In the genomic region with DNA sequence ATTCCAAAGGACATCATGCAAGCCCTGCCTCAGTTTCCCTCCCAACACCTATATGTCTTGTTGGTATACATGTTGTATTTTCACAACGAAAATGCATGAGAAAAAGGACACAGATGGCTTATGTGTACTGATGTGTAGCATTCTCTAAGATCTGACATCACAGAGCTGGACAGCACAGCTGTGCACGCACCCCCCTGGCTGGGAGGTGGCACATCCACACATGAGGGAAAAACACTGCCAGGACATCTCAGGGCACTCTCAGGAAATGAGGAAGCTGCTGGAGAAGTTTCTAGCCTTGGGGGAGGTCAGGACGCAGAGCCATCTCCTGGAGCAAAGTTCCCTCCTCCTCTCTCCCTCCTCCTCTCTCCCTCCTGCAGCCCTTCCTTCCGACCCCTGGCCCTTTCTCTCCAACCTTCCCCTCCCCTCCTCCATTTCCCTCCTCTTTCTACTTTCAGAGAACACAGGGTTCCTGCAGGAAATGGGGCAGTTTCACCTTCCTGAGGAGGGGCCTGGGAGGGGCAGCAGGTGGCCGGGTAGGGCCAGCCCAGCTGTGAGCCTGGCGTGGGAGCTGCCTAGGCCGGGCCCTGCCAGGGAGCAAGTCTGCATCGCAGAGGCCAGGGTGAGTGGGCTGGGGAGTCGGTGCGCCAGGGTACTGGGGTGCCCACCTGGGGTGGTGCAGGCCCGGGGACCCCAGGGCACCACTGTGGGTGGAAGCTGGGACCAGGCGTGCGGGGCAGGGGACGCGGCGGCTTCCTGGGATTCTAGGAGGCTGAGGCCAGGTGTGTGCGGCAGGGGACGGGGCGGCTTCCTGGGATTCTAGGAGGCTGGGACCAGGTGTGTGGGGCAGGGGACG, we compare ENCODE assay signal across 16 cellular contexts. TPM values are rescaled to one million over a fixed set of nuclear protein-coding genes. Genes with fewer than 3 reads are reported as not detected.
DNase-seq lines count a peak whose midpoint lies in the region; FAIRE-seq and TF ChIP-seq lines count a peak whose summit lies in the region.
"Had no signal": no experiment of that assay in that cellular context is flagged by ENCODE, and none has a peak within 500 bp of the region (broad histone marks: within the 10 kb centered on the region; RNA-seq: fewer than 3 reads in every experiment).

DPEP1 (plus strand) TSS at position 542 of the 853 bp plus-strand sequence. CDS start 16,769 bp downstream, outside the sequence.

- TF ChIP-seq POLR2A in Peyer's patch (IDR thresholded peaks at IDR 0.05) (peak; percentile 89 to 91), stomach (IDR thresholded peaks at IDR 0.05) (no peak)

- DNase-seq in DMS 273 (lab: John Stamatoyannopoulos, UW; ENCODE audit: unreplicated experiment) (peak; percentile 84), DMS 273 treated with DMSO at 0.1 percent for 48 hours (lab: John Stamatoyannopoulos, UW) (no peak), Peyer's patch (peak in 2 of 3 donors; percentile 80 to 83), glomerular visceral epithelial cell (ENCODE audit: extremely low spot score) (peak; percentile 48), small intestine (peak; percentile 91), stomach (no peak), medulla oblongata (ENCODE audit: extremely low spot score) (no peak), anterior cingulate cortex (lab: John Stamatoyannopoulos, UW) (no peak)
- DNase-seq: activated naive CD4-positive, alpha-beta T cell; CD4-positive, alpha-beta memory T cell; GM23248; NCI-H1930; SK-N-SH had no signal

- no peak for FAIRE-seq in small intestine (lab: Jason Lieb, UNC)
- FAIRE-seq: bronchial epithelial cell had no signal

- H3K4me1 ChIP-seq in Peyer's patch (peaks cover 0 to 44% (median 0%) of the 10 kb centered on the region in 4 donors), small intestine (ENCODE audit: control insufficient read depth in 2 of 2, insufficient read depth in 1 of 2, low read depth in 1 of 2, low read length in 1 of 2) (peaks cover 0 to 5% of the 10 kb centered on the region in 2 donors), stomach (peaks cover 0 to 5% (median 1%) of the 10 kb centered on the region in 4 donors)

- intact Hi-C loops in stomach (cut with DNase I; ENCODE audit: low total_unique reads), result no loop called here

- TF ChIP-seq CTCF in Peyer's patch (IDR thresholded peaks at IDR 0.05) (no peak), stomach (IDR thresholded peaks at IDR 0.05) (no peak)

- TF ChIP-seq EP300 in stomach (IDR thresholded peaks at IDR 0.05), result no peak

- 20 to 50% (median 21%) methylated on average over 17 to 20 of the region's 20 CpGs for WGBS in small intestine, 3 donors
- 59 to 69% (median 64%) methylated on average over 15 to 20 of the region's 20 CpGs for WGBS in stomach, 5 donors

- H3K4me3 ChIP-seq in Peyer's patch (peak within 1 kb of the TSS in 3 of 4 donors; percentile 32 to 59 (median 55)), small intestine (ENCODE audit: low read depth in 1 of 2, low read length in 2 of 2) (peak within 1 kb of the TSS in 1 of 2 donors; percentile 64), stomach (no peak within 1 kb of the TSS)
- H3K4me3 ChIP-seq: GM23248 had no signal

- H3K9me3 ChIP-seq in Peyer's patch (no peaks in the 10 kb centered on the region), small intestine (ENCODE audit: control insufficient read depth, low read depth) (no peaks in the 10 kb centered on the region), stomach (no peaks in the 10 kb centered on the region)
- H3K9me3 ChIP-seq: SK-N-SH had no signal

- H3K27me3 ChIP-seq in Peyer's patch (no peaks in the 10 kb centered on the region), small intestine (ENCODE audit: control insufficient read depth in 2 of 2, insufficient read depth in 2 of 2, low read length in 2 of 2) (no peaks in the 10 kb centered on the region), stomach (peaks cover 0 to 69% (median 10%) of the 10 kb centered on the region in 3 donors)

- peak within 1 kb of the TSS in 3 of 4 donors; percentile 75 to 90 (median 85) for H3K27ac ChIP-seq in Peyer's patch
- H3K27ac ChIP-seq in small intestine (ENCODE audit: low read depth in 1 of 2, low read length in 1 of 2), result peak within 1 kb of the TSS; percentile 33 to 74
- H3K27ac ChIP-seq in stomach, result no peak within 1 kb of the TSS
- H3K27ac ChIP-seq: 22Rv1, GM23248, VCaP had no signal

- H3K36me3 ChIP-seq in Peyer's patch (no peaks in the 10 kb centered on the region), small intestine (ENCODE audit: control insufficient read depth in 2 of 2, insufficient read depth in 2 of 2, low read length in 2 of 2) (no peaks in the 10 kb centered on the region), stomach (no peaks in the 10 kb centered on the region)

RNA-seq across cellular contexts. Expression of gene DPEP1, which starts in this region (rescaled TPM):
- 1,000 to 10,000 TPM in 3 of 4 donors, 100 to 1,000 TPM in 1; 272 to 3,324 (median 2,161) TPM for total RNA-seq in Peyer's patch
- 100 to 1,000 TPM; 125 to 365 (median 319) TPM for polyA plus RNA-seq in small intestine
- total RNA-seq in stomach, result 10 to 100 TPM in 1 of 5 donors, 1 to 10 TPM in 1, under 1 TPM in 1, not detected in 2; 0.58 to 12.3 (median 4.8) TPM
- polyA plus RNA-seq in stomach, result 1 to 10 TPM in 1 of 3 donors, under 1 TPM in 2; 0.23 to 1.4 (median 0.62) TPM
- total RNA-seq: CD4-positive, alpha-beta memory T cell; GM23248 had no signal
- polyA plus RNA-seq: CD4-positive, alpha-beta memory T cell; GM23248 had no signal

Comparison
In these comparisons a context has a peak if more than half of its experiments do, and no peak if none do; other contexts are left out.
1. RNA of gene DPEP1 (total RNA-seq): 272 to 3,324 TPM in Peyer's patch; 0.58 to 12.3 TPM in stomach; every median in the first group is over 10 times any median in the second.
2. RNA of gene DPEP1 (polyA plus RNA-seq): 125 to 365 TPM in small intestine; 0.23 to 1.4 TPM in stomach; every median in the first group is over 10 times any median in the second.
3. DNase-seq: peak in DMS 273 (single experiment), Peyer's patch (2 of 3), glomerular visceral epithelial cell (single experiment) and small intestine (single experiment); none in DMS 273 treated with DMSO at 0.1 percent for 48 hours (single experiment), stomach (single experiment), medulla oblongata (single experiment) and anterior cingulate cortex (0 of 58).
4. H3K27ac ChIP-seq: peak in Peyer's patch (3 of 4) and small intestine (2 of 2); none in stomach (0 of 5).
5. H3K4me3 ChIP-seq: peak in Peyer's patch (3 of 4); none in stomach (0 of 4).
6. POLR2A ChIP-seq: peak in Peyer's patch (2 of 2); none in stomach (0 of 4).